Comparison of ENCODE assay signal across 8 cellular contexts in genomic region chr15:52180196-52180835, GRCh38. TPM values are rescaled to one million over a fixed set of nuclear protein-coding genes. Genes with fewer than 3 reads are reported as not detected.
DNase-seq lines count a peak whose midpoint lies in the region; ATAC-seq and TF ChIP-seq lines count a peak whose summit lies in the region.

No MANE protein-coding gene starts in this region.

- peak overlapping the region; percentile 83 for H3K9ac ChIP-seq in mucosa of stomach (ENCODE audit: low read length)

- H3K9me3 ChIP-seq in mucosa of stomach (ENCODE audit: control insufficient read depth, low read length) = no peaks in the 10 kb centered on the region
- no peaks in the 10 kb centered on the region for H3K9me3 ChIP-seq in upper lobe of left lung

- peak; percentile 25 for DNase-seq in activated CD8-positive, alpha-beta memory T cell treated with anti-CD3 and anti-CD28 coated beads, Interleukin-2, amount 50 U/mL, for 4 hours
- no peak for DNase-seq in activated CD8-positive, alpha-beta memory T cell treated with anti-CD3 and anti-CD28 coated beads, Interleukin-2, amount 50 U/mL, for 48 hours
- DNase-seq in T-helper 22 cell (ENCODE audit: low read depth) (peak; percentile 40), dorsolateral prefrontal cortex (peak in 1 of 10 donors; percentile 24), upper lobe of left lung (peak in 1 of 2 donors; percentile 61), NAMALWA (ENCODE audit: low spot score) (no peak)

- intact Hi-C loops in dorsolateral prefrontal cortex (cut with DNase I) = loop anchor here (5.0 kb wide), 2 partner anchors 37 to 158 kb away; no protein-coding TSS in a partner anchor

- ATAC-seq in HG03066 (IDR thresholded peaks at IDR 0.05; ENCODE audit: low read depth, unreplicated experiment) (peak; percentile 35), upper lobe of left lung (ENCODE audit: low FRiP score in 2 of 2) (peak in 1 of 2 donors; percentile 15)

- TF ChIP-seq CTCF in dorsolateral prefrontal cortex (IDR thresholded peaks at IDR 0.05 in 54 of 56, conservative IDR thresholded peaks at IDR 0.05 in 2 of 56; ENCODE audit: low read depth in 1 of 56, partially characterized antibody in 56 of 56) = no peak
- no peak for TF ChIP-seq CTCF in upper lobe of left lung (IDR thresholded peaks at IDR 0.05)

- H3K4me1 ChIP-seq in mucosa of stomach (ENCODE audit: control insufficient read depth, insufficient read depth, low read length) (peaks cover 19% of the 10 kb centered on the region), upper lobe of left lung (peaks cover 6 to 17% (median 13%) of the 10 kb centered on the region in 4 donors)

- TF ChIP-seq EP300 in upper lobe of left lung (IDR thresholded peaks at IDR 0.05) = no peak

- H3K27ac ChIP-seq in dorsolateral prefrontal cortex (peak overlapping the region in 58 of 59 donors; percentile 31 to 96 (median 86)), upper lobe of left lung (peak overlapping the region; percentile 75 to 91 (median 83))

- no peaks in the 10 kb centered on the region for H3K36me3 ChIP-seq in mucosa of stomach (ENCODE audit: control insufficient read depth, insufficient read depth, low read length)
- no peaks in the 10 kb centered on the region for H3K36me3 ChIP-seq in upper lobe of left lung

- peak overlapping the region; percentile 55 to 98 (median 81) for H3K4me3 ChIP-seq in dorsolateral prefrontal cortex
- peak overlapping the region; percentile 58 for H3K4me3 ChIP-seq in mucosa of stomach (ENCODE audit: low read length)
- H3K4me3 ChIP-seq in upper lobe of left lung = peak overlapping the region; percentile 54 to 92 (median 80)

- no peaks in the 10 kb centered on the region for H3K27me3 ChIP-seq in dorsolateral prefrontal cortex
- peaks cover 12% of the 10 kb centered on the region for H3K27me3 ChIP-seq in mucosa of stomach (ENCODE audit: control insufficient read depth, insufficient read depth, low read length)
- H3K27me3 ChIP-seq in upper lobe of left lung = no peaks in the 10 kb centered on the region

- WGBS in upper lobe of left lung, 2 donors = 6 to 7% methylated on average over 19 to 31 of the region's 31 CpGs

- TF ChIP-seq POLR2A in upper lobe of left lung (IDR thresholded peaks at IDR 0.05) = no peak

RNA-seq across cellular contexts. Expression of gene GNB5, which starts 10.9 kb away (rescaled TPM):
- total RNA-seq in dorsolateral prefrontal cortex (100 to 1,000 TPM in 69 of 120 experiments, 10 to 100 TPM in 51; 35.2 to 150 (median 106) TPM), upper lobe of left lung (10 to 100 TPM; 14.7 to 56.8 (median 31.0) TPM)

Comparison
In these comparisons a context has a peak if more than half of its experiments do, and no peak if none do; other contexts are left out.
1. DNase-seq: peak in activated CD8-positive, alpha-beta memory T cell treated with anti-CD3 and anti-CD28 coated beads, Interleukin-2, amount 50 U/mL, for 4 hours (single experiment) and T-helper 22 cell (single experiment); none in activated CD8-positive, alpha-beta memory T cell treated with anti-CD3 and anti-CD28 coated beads, Interleukin-2, amount 50 U/mL, for 48 hours (single experiment) and NAMALWA (single experiment).
2. Peak in every context shown above with its lines, with median percentiles within 50 percentile points of each other: H3K4me3 ChIP-seq.